ENCODE assay signal across 8 cellular contexts in the genomic region with DNA sequence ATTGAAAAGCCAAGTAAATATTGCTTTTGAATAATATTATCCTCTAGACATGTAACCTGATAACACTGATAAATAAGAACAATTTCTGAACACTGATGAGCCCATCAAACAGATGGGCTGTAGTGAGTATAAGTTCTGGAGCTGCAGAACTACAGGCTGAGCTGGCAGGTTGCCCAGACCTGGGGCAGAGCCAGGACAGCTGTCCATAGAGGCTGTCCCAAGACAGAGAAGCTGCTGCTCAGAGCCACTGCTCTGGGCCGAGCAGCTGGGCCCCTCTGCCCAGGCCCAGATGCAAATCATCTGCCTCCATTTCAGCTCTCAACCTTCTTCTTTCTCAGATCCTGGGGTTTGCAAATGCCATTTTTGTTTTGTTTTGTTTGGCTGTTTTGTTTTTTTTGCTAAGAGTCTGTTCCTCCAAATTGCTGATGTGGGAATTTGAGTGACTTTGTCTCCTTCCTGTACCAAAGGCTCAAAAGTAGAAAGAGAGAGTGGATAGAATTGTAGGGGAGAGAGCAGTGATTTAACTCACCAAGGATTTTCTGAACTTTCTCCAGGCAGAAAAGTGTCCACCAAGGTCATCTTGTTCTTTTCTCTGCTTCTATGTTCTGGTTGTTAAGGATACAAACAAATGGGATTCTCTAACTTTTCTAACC. TPM values are rescaled to one million over a fixed set of nuclear protein-coding genes. Genes with fewer than 3 reads are reported as not detected.
A peak's percentile ranks its signal among the peaks of the same experiment; 100 is the strongest.
DNase-seq lines count a peak whose midpoint lies in the region; ATAC-seq, FAIRE-seq and TF ChIP-seq lines count a peak whose summit lies in the region.

No MANE protein-coding gene starts in this region.

- H3K27ac ChIP-seq in kidney (ENCODE audit: low read depth in 2 of 2, low read length in 2 of 2): no peak overlapping the region
- H3K27ac ChIP-seq in upper lobe of right lung: no peak overlapping the region

- H3K4me1 Mint-ChIP-seq in activated T-helper 17 cell treated with anti-CD3 and anti-CD28 coated beads, Interleukin-2, amount 50 U/mL, for 72 hours: peaks cover 47% of the 10 kb centered on the region
- peaks cover 75% of the 10 kb centered on the region for H3K4me1 Mint-ChIP-seq in activated naive CD4-positive, alpha-beta T cell treated with anti-CD3 and anti-CD28 coated beads, Interleukin-2, amount 10 ng/mL, durations not matched to agents 7 days and 5 days

- peak; percentile 8 for DNase-seq in DMS153 (lab: John Stamatoyannopoulos, UW)
- DNase-seq in kidney: peak; percentile 77
- peak; percentile 77 for DNase-seq in upper lobe of right lung
- no peak for DNase-seq in activated naive CD4-positive, alpha-beta T cell treated with anti-CD3 and anti-CD28 coated beads, Interleukin-2, amount 10 ng/mL, durations not matched to agents 7 days and 5 days
- no peak for DNase-seq in NCI-H1930 (lab: John Stamatoyannopoulos, UW)
- no peak for DNase-seq in HTR-8/SVneo (ENCODE audit: insufficient read length, low spot score)

- no peaks in the 10 kb centered on the region for H3K36me3 ChIP-seq in kidney (ENCODE audit: control insufficient read depth in 1 of 2, insufficient read depth in 2 of 2, low read length in 2 of 2)
- no peaks in the 10 kb centered on the region for H3K36me3 ChIP-seq in upper lobe of right lung

- no peaks in the 10 kb centered on the region for H3K9me3 Mint-ChIP-seq in activated T-helper 17 cell treated with anti-CD3 and anti-CD28 coated beads, Interleukin-2, amount 50 U/mL, for 72 hours
- peaks cover 2% of the 10 kb centered on the region for H3K9me3 Mint-ChIP-seq in activated naive CD4-positive, alpha-beta T cell treated with anti-CD3 and anti-CD28 coated beads, Interleukin-2, amount 10 ng/mL, durations not matched to agents 7 days and 5 days

- no peak overlapping the region for H3K27ac Mint-ChIP-seq in activated T-helper 17 cell treated with anti-CD3 and anti-CD28 coated beads, Interleukin-2, amount 50 U/mL, for 72 hours
- H3K27ac Mint-ChIP-seq in activated naive CD4-positive, alpha-beta T cell treated with anti-CD3 and anti-CD28 coated beads, Interleukin-2, amount 10 ng/mL, durations not matched to agents 7 days and 5 days: no peak overlapping the region

- FAIRE-seq in kidney (lab: Jason Lieb, UNC) (no peak), HTR-8/SVneo (lab: Jason Lieb, UNC) (no peak)

- CTCF ChIA-PET in activated naive CD4-positive, alpha-beta T cell treated with anti-CD3 and anti-CD28 coated beads, Interleukin-2, amount 10 ng/mL, durations not matched to agents 7 days and 5 days (lab: Charles Lee): interaction anchor here (4.5 kb wide), 1 partner anchor 83 kb away, joined by 28 read pairs; no protein-coding TSS in a partner anchor

- H3K9me3 ChIP-seq in kidney (ENCODE audit: control insufficient read depth in 1 of 2, low read length in 2 of 2) (no peaks in the 10 kb centered on the region), upper lobe of right lung (no peaks in the 10 kb centered on the region)

- ATAC-seq in HG03342 (IDR thresholded peaks at IDR 0.05; ENCODE audit: unreplicated experiment): peak; percentile 23
- ATAC-seq in activated T-helper 17 cell treated with anti-CD3 and anti-CD28 coated beads, Interleukin-2, amount 50 U/mL, for 72 hours (replicated peaks): no peak
- peak; percentile 42 for ATAC-seq in upper lobe of right lung

- H3K4me3 Mint-ChIP-seq in activated T-helper 17 cell treated with anti-CD3 and anti-CD28 coated beads, Interleukin-2, amount 50 U/mL, for 72 hours: peak overlapping the region; percentile 45
- H3K4me3 Mint-ChIP-seq in activated naive CD4-positive, alpha-beta T cell treated with anti-CD3 and anti-CD28 coated beads, Interleukin-2, amount 10 ng/mL, durations not matched to agents 7 days and 5 days: no peak overlapping the region

- H3K4me1 ChIP-seq in kidney (ENCODE audit: control insufficient read depth in 1 of 2, insufficient read depth in 1 of 2, low read depth in 1 of 2, low read length in 2 of 2) (no peaks in the 10 kb centered on the region), upper lobe of right lung (no peaks in the 10 kb centered on the region)

- TF ChIP-seq CTCF in kidney (IDR thresholded peaks at IDR 0.05; ENCODE audit: borderline replicate concordance, extremely low read depth, insufficient read depth): no peak
- TF ChIP-seq CTCF in upper lobe of right lung (IDR thresholded peaks at IDR 0.05): no peak

- intact Hi-C loops in kidney (cut with DNase I) (no loop called here), upper lobe of right lung (cut with DNase I) (no loop called here)

- peaks cover 15% of the 10 kb centered on the region for H3K36me3 Mint-ChIP-seq in activated T-helper 17 cell treated with anti-CD3 and anti-CD28 coated beads, Interleukin-2, amount 50 U/mL, for 72 hours (ENCODE audit: low read depth)
- peaks cover 17% of the 10 kb centered on the region for H3K36me3 Mint-ChIP-seq in activated naive CD4-positive, alpha-beta T cell treated with anti-CD3 and anti-CD28 coated beads, Interleukin-2, amount 10 ng/mL, durations not matched to agents 7 days and 5 days

- H3K27me3 Mint-ChIP-seq in activated T-helper 17 cell treated with anti-CD3 and anti-CD28 coated beads, Interleukin-2, amount 50 U/mL, for 72 hours: no peaks in the 10 kb centered on the region
- no peaks in the 10 kb centered on the region for H3K27me3 Mint-ChIP-seq in activated naive CD4-positive, alpha-beta T cell treated with anti-CD3 and anti-CD28 coated beads, Interleukin-2, amount 10 ng/mL, durations not matched to agents 7 days and 5 days

- H3K27me3 ChIP-seq in upper lobe of right lung: no peaks in the 10 kb centered on the region

- no peak overlapping the region for H3K4me3 ChIP-seq in kidney (ENCODE audit: low read length in 2 of 2)
- H3K4me3 ChIP-seq in upper lobe of right lung: no peak overlapping the region

- H3K9ac ChIP-seq in kidney (ENCODE audit: low read length in 2 of 2): no peak overlapping the region

RNA-seq across cellular contexts. Expression of gene TESPA1, which starts 4.0 kb away (rescaled TPM):
- total RNA-seq in activated T-helper 17 cell treated with anti-CD3 and anti-CD28 coated beads, Interleukin-2, amount 50 U/mL, for 72 hours: 10 to 100 TPM; 51.1 to 91.7 TPM
- total RNA-seq in kidney: 4.9 TPM
- not detected for polyA plus RNA-seq in kidney (ENCODE audit: insufficient read depth, low read depth, low replicate concordance)
- 6.7 TPM for total RNA-seq in upper lobe of right lung

RNA-seq across cellular contexts. Expression of gene NEUROD4, which starts 31.2 kb away (rescaled TPM):
- total RNA-seq in activated T-helper 17 cell treated with anti-CD3 and anti-CD28 coated beads, Interleukin-2, amount 50 U/mL, for 72 hours: not detected
- total RNA-seq in kidney (not detected), upper lobe of right lung (not detected)
- not detected for polyA plus RNA-seq in kidney (ENCODE audit: insufficient read depth, low read depth, low replicate concordance)

Comparison
In these comparisons a context has a peak if more than half of its experiments do, and no peak if none do; other contexts are left out.
1. DNase-seq: peak in DMS153 (single experiment), kidney (single experiment) and upper lobe of right lung (single experiment); none in activated naive CD4-positive, alpha-beta T cell treated with anti-CD3 and anti-CD28 coated beads, Interleukin-2, amount 10 ng/mL, durations not matched to agents 7 days and 5 days (single experiment), NCI-H1930 (0 of 2) and HTR-8/SVneo (single experiment).